Comparison of ENCODE assay signal across 13 cellular contexts in the genomic region with DNA sequence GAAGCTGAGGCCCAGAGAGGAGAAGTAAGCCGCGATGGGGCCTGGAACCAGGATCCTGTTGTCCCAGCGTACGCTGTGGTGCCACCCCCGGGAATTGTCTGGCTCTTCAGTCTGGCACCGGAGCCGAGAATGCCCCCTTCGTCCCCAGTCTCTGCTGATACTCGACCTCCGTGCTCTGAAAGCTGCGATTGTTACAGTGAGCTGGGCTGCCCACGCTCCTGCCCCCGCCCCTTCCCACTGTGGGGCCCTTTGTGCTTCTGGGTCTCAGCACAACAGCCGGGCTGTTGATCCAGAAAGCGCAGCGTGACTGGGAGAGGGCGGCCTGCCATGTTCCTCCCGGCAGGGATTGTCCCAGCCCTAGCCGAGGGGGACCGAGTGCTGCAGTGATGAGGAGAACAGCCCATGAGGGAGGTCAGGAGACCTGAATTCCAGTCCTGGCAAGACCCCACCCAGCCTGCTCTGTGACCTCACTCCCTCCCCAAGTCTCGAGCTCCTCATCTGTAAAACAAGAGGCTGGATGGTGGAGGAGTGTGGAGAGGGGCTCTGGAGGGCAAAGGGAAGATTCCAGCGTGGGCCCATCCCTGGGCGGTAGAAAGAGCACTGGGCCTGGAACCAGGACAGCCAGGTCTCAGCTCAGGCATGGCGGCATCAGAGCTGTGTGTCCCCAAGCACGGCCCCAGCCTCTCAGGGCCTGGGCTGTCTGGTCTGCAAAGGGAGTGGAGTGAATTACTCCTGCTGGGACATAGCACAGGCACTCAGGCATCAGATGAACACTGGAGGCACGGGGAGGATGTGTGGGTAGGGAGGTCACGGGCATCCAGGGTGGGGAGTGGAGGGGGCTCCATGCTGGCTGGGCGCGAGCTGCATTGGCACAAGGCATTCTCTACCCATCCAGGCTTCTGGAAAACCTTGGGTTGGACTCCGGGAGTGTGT. TPM values are rescaled to one million over a fixed set of nuclear protein-coding genes. Genes with fewer than 3 reads are reported as not detected.
DNase-seq lines count a peak whose midpoint lies in the region; ATAC-seq and TF ChIP-seq lines count a peak whose summit lies in the region.
"Had no signal": no experiment of that assay in that cellular context is flagged by ENCODE, and none has a peak within 500 bp of the region (broad histone marks: within the 10 kb centered on the region; RNA-seq: fewer than 3 reads in every experiment).

No MANE protein-coding gene starts in this region.

- no peak overlapping the region for H3K27ac ChIP-seq in uterus
- no peak overlapping the region for H3K27ac ChIP-seq in WERI-Rb-1

- POLR2A ChIA-PET in activated naive CD8-positive, alpha-beta T cell treated with anti-CD3 and anti-CD28 coated beads, Interleukin-2, amount 10 ng/mL, durations not matched to agents 7 days and 5 days (lab: Charles Lee): no interaction called here

- H3K27me3 Mint-ChIP-seq in activated naive CD8-positive, alpha-beta T cell treated with anti-CD3 and anti-CD28 coated beads, Interleukin-2, amount 10 ng/mL, durations not matched to agents 7 days and 5 days: no peaks in the 10 kb centered on the region
- no peaks in the 10 kb centered on the region for H3K27me3 Mint-ChIP-seq in activated naive CD8-positive, alpha-beta T cell treated with anti-CD3 and anti-CD28 coated beads, Interleukin-2, amount 50 U/mL, for 24 hours

- no peaks in the 10 kb centered on the region for H3K36me3 Mint-ChIP-seq in activated naive CD8-positive, alpha-beta T cell treated with anti-CD3 and anti-CD28 coated beads, Interleukin-2, amount 10 ng/mL, durations not matched to agents 7 days and 5 days
- no peaks in the 10 kb centered on the region for H3K36me3 Mint-ChIP-seq in activated naive CD8-positive, alpha-beta T cell treated with anti-CD3 and anti-CD28 coated beads, Interleukin-2, amount 50 U/mL, for 24 hours (ENCODE audit: low read depth)

- no peaks in the 10 kb centered on the region for H3K36me3 ChIP-seq in uterus
- no peaks in the 10 kb centered on the region; the same call in 1 of the 2 replicates for H3K36me3 ChIP-seq in WERI-Rb-1

- no peaks in the 10 kb centered on the region for H3K9me3 ChIP-seq in uterus
- no peaks in the 10 kb centered on the region for H3K9me3 ChIP-seq in WERI-Rb-1 (ENCODE audit: severe bottlenecking)

- H3K4me3 ChIP-seq in uterus: no peak overlapping the region
- H3K4me3 ChIP-seq in WERI-Rb-1 (ENCODE audit: low read depth, low read length): no peak overlapping the region
- H3K4me3 ChIP-seq: lung had no signal

- TF ChIP-seq POLR2A in uterus (IDR thresholded peaks at IDR 0.05) (no peak), erythroblast (IDR thresholded peaks at IDR 0.05; ENCODE audit: low read length) (no peak)

- H3K27ac Mint-ChIP-seq in activated naive CD8-positive, alpha-beta T cell treated with anti-CD3 and anti-CD28 coated beads, Interleukin-2, amount 10 ng/mL, durations not matched to agents 7 days and 5 days: no peak overlapping the region
- no peak overlapping the region for H3K27ac Mint-ChIP-seq in activated naive CD8-positive, alpha-beta T cell treated with anti-CD3 and anti-CD28 coated beads, Interleukin-2, amount 50 U/mL, for 24 hours

- no peak overlapping the region for H3K4me3 Mint-ChIP-seq in activated naive CD8-positive, alpha-beta T cell treated with anti-CD3 and anti-CD28 coated beads, Interleukin-2, amount 10 ng/mL, durations not matched to agents 7 days and 5 days
- no peak overlapping the region for H3K4me3 Mint-ChIP-seq in activated naive CD8-positive, alpha-beta T cell treated with anti-CD3 and anti-CD28 coated beads, Interleukin-2, amount 50 U/mL, for 24 hours
- H3K4me3 Mint-ChIP-seq: effector memory CD8-positive, alpha-beta T cell had no signal

- no peaks in the 10 kb centered on the region for H3K9me3 Mint-ChIP-seq in activated naive CD8-positive, alpha-beta T cell treated with anti-CD3 and anti-CD28 coated beads, Interleukin-2, amount 10 ng/mL, durations not matched to agents 7 days and 5 days
- no peaks in the 10 kb centered on the region for H3K9me3 Mint-ChIP-seq in activated naive CD8-positive, alpha-beta T cell treated with anti-CD3 and anti-CD28 coated beads, Interleukin-2, amount 50 U/mL, for 24 hours
- H3K9me3 Mint-ChIP-seq: effector memory CD8-positive, alpha-beta T cell had no signal

- H3K27me3 ChIP-seq in uterus (no peaks in the 10 kb centered on the region), WERI-Rb-1 (ENCODE audit: insufficient read depth, low read depth, severe bottlenecking) (no peaks in the 10 kb centered on the region)

- DNase-seq in activated naive CD8-positive, alpha-beta T cell treated with anti-CD3 and anti-CD28 coated beads, Interleukin-2, amount 10 ng/mL, durations not matched to agents 7 days and 5 days: peak; percentile 22
- DNase-seq in activated naive CD8-positive, alpha-beta T cell treated with anti-CD3 and anti-CD28 coated beads, Interleukin-2, amount 50 U/mL, for 24 hours: no peak
- DNase-seq in hippocampal formation (lab: John Stamatoyannopoulos, UW) (peak; percentile 96 to 97), posterior vena cava (ENCODE audit: low spot score) (peak; percentile 71), uterus (peak; percentile 11), WERI-Rb-1 (no peak), GM19240 (ENCODE audit: insufficient read length, low spot score) (no peak), erythroblast (lab: John Stamatoyannopoulos, UW) (no peak)
- DNase-seq: activated CD8-positive, alpha-beta memory T cell treated with anti-CD3 and anti-CD28 coated beads, Interleukin-2, amount 50 U/mL, for 4 hours; effector memory CD8-positive, alpha-beta T cell; NCI-H1694 treated with DMSO at 0.1 percent for 48 hours; SIG-M5 had no signal

- no peak for ATAC-seq in activated naive CD8-positive, alpha-beta T cell treated with anti-CD3 and anti-CD28 coated beads, Interleukin-2, amount 10 ng/mL, durations not matched to agents 7 days and 5 days (ENCODE audit: low read depth)
- no peak for ATAC-seq in activated naive CD8-positive, alpha-beta T cell treated with anti-CD3 and anti-CD28 coated beads, Interleukin-2, amount 50 U/mL, for 24 hours
- ATAC-seq: effector memory CD8-positive, alpha-beta T cell had no signal

- TF ChIP-seq CTCF in uterus (IDR thresholded peaks at IDR 0.05) (no peak), WERI-Rb-1 (IDR thresholded peaks at IDR 0.05; ENCODE audit: low read depth, low read length) (no peak)

- intact Hi-C loops in posterior vena cava (cut with DNase I): no loop called here
- intact Hi-C loops in uterus (cut with DNase I; ENCODE audit: low total_unique reads): no loop called here

- H3K4me1 Mint-ChIP-seq in activated naive CD8-positive, alpha-beta T cell treated with anti-CD3 and anti-CD28 coated beads, Interleukin-2, amount 10 ng/mL, durations not matched to agents 7 days and 5 days: peaks cover 5% of the 10 kb centered on the region
- no peaks in the 10 kb centered on the region for H3K4me1 Mint-ChIP-seq in activated naive CD8-positive, alpha-beta T cell treated with anti-CD3 and anti-CD28 coated beads, Interleukin-2, amount 50 U/mL, for 24 hours

- H3K4me1 ChIP-seq in uterus: no peaks in the 10 kb centered on the region

RNA-seq across cellular contexts. Expression of a gene that starts 43.6 kb away (rescaled TPM):
- 1 to 10 TPM; 4.6 to 4.7 TPM for total RNA-seq in activated naive CD8-positive, alpha-beta T cell treated with anti-CD3 and anti-CD28 coated beads, Interleukin-2, amount 10 ng/mL, durations not matched to agents 7 days and 5 days
- total RNA-seq in posterior vena cava (10 to 100 TPM; 44.6 to 45.6 TPM), uterus (10 to 100 TPM; 17.2 to 58.1 (median 24.4) TPM)

Comparison
In these comparisons a context has a peak if more than half of its experiments do, and no peak if none do; other contexts are left out.
1. DNase-seq: peak in activated naive CD8-positive, alpha-beta T cell treated with anti-CD3 and anti-CD28 coated beads, Interleukin-2, amount 10 ng/mL, durations not matched to agents 7 days and 5 days (single experiment), hippocampal formation (2 of 2), posterior vena cava (single experiment) and uterus (2 of 2); none in activated naive CD8-positive, alpha-beta T cell treated with anti-CD3 and anti-CD28 coated beads, Interleukin-2, amount 50 U/mL, for 24 hours (single experiment), WERI-Rb-1 (single experiment), GM19240 (single experiment) and erythroblast (0 of 2).